Comparison of ENCODE assay signal across 10 cellular contexts in genomic region chr15:75723171-75723846, GRCh38. TPM values are rescaled to one million over a fixed set of nuclear protein-coding genes. Genes with fewer than 3 reads are reported as not detected.
DNase-seq lines count a peak whose midpoint lies in the region; ATAC-seq and TF ChIP-seq lines count a peak whose summit lies in the region.
"Had no signal": no experiment of that assay in that cellular context is flagged by ENCODE, and none has a peak within 500 bp of the region (broad histone marks: within the 10 kb centered on the region; RNA-seq: fewer than 3 reads in every experiment).

No MANE protein-coding gene starts in this region.

- H3K27me3 ChIP-seq in RWPE2 (ENCODE audit: insufficient read depth, poor library complexity, severe bottlenecking) (no peaks in the 10 kb centered on the region), hepatocyte (no peaks in the 10 kb centered on the region), skeletal muscle tissue (ENCODE audit: control insufficient read depth in 3 of 3, insufficient read depth in 3 of 3, low read length in 3 of 3) (no peaks in the 10 kb centered on the region)
- H3K27me3 ChIP-seq: pancreas, SJCRH30 had no signal

- no peak for DNase-seq in HFFc6
- peak; percentile 57 for DNase-seq in RWPE2 (ENCODE audit: low spot score)
- peak; percentile 37 for DNase-seq in hepatocyte (ENCODE audit: low spot score)
- no peak for DNase-seq in HPDE6-E6E7 (ENCODE audit: extremely low spot score)
- no peak for DNase-seq in GM10248 (ENCODE audit: extremely low spot score)
- DNase-seq in activated CD4-positive, alpha-beta memory T cell treated with anti-CD3 and anti-CD28 coated beads, Interleukin-2, amount 10 ng/mL, durations not matched to agents 7 days and 5 days, result no peak

- H3K4me3 Mint-ChIP-seq in HFFc6, result no peak overlapping the region
- no peak overlapping the region for H3K4me3 Mint-ChIP-seq in activated CD4-positive, alpha-beta memory T cell treated with anti-CD3 and anti-CD28 coated beads, Interleukin-2, amount 10 ng/mL, durations not matched to agents 7 days and 5 days

- POLR2A ChIA-PET in GM10248 (lab: Yijun Ruan, JAX), result interaction anchor here (0.6 to 1.3 kb wide), 3 partner anchors 10 to 76 kb away, joined by 3 read pairs; partner anchors contain the start of gene SNX33
- POLR2A ChIA-PET in activated CD4-positive, alpha-beta memory T cell treated with anti-CD3 and anti-CD28 coated beads, Interleukin-2, amount 10 ng/mL, durations not matched to agents 7 days and 5 days (lab: Charles Lee), result interaction anchor here (0.6 to 1.4 kb wide), 3 partner anchors 10 to 16 kb away, joined by 3 to 4 read pairs (median 3); no protein-coding TSS in a partner anchor

- no peak overlapping the region for H2AFZ ChIP-seq in hepatocyte

- peak overlapping the region in 1 of 3 donors; percentile 5 for H3K9ac ChIP-seq in skeletal muscle tissue (ENCODE audit: low read depth in 1 of 3, low read length in 3 of 3)

- WGBS in hepatocyte (ENCODE audit: low lambda C conversion rate, missing lambda C conversion rate), result 82% methylated on average over 8 of the region's 8 CpGs

- H3K36me3 Mint-ChIP-seq in HFFc6 (ENCODE audit: low read depth), result no peaks in the 10 kb centered on the region
- H3K36me3 Mint-ChIP-seq in activated CD4-positive, alpha-beta memory T cell treated with anti-CD3 and anti-CD28 coated beads, Interleukin-2, amount 10 ng/mL, durations not matched to agents 7 days and 5 days (ENCODE audit: low read depth), result no peaks in the 10 kb centered on the region

- no peaks in the 10 kb centered on the region for H3K79me2 ChIP-seq in hepatocyte

- no peaks in the 10 kb centered on the region for H3K36me3 ChIP-seq in RWPE2 (ENCODE audit: low read depth)
- no peaks in the 10 kb centered on the region for H3K36me3 ChIP-seq in hepatocyte (replicated peaks; ENCODE audit: insufficient read depth, low read depth)
- H3K36me3 ChIP-seq in skeletal muscle tissue (ENCODE audit: control insufficient read depth in 3 of 3, insufficient read depth in 3 of 3, low read length in 3 of 3), result no peaks in the 10 kb centered on the region
- H3K36me3 ChIP-seq: pancreas, SJCRH30 had no signal

- H3K4me1 ChIP-seq in RWPE2 (ENCODE audit: insufficient read depth, poor library complexity, severe bottlenecking), result peaks cover 13% of the 10 kb centered on the region
- H3K4me1 ChIP-seq in hepatocyte (ENCODE audit: insufficient read depth), result peaks cover 13% of the 10 kb centered on the region
- H3K4me1 ChIP-seq in skeletal muscle tissue (ENCODE audit: control insufficient read depth in 3 of 3, insufficient read depth in 3 of 3, low read length in 3 of 3), result peaks cover 7 to 14% (median 13%) of the 10 kb centered on the region in 3 donors
- H3K4me1 ChIP-seq: pancreas had no signal

- H3K27me3 Mint-ChIP-seq in HFFc6 (ENCODE audit: insufficient read depth), result peaks cover 3% of the 10 kb centered on the region
- peaks cover 15% of the 10 kb centered on the region for H3K27me3 Mint-ChIP-seq in activated CD4-positive, alpha-beta memory T cell treated with anti-CD3 and anti-CD28 coated beads, Interleukin-2, amount 10 ng/mL, durations not matched to agents 7 days and 5 days

- CTCF ChIA-PET in GM10248 (lab: Yijun Ruan, JAX), result interaction anchor here (0.7 to 4.2 kb wide), 7 partner anchors 10 to 88 kb away, joined by 3 to 37 read pairs (median 4); no protein-coding TSS in a partner anchor
- CTCF ChIA-PET in activated CD4-positive, alpha-beta memory T cell treated with anti-CD3 and anti-CD28 coated beads, Interleukin-2, amount 10 ng/mL, durations not matched to agents 7 days and 5 days (lab: Charles Lee), result interaction anchor here (0.9 to 3.5 kb wide), 3 partner anchors 37 to 82 kb away, joined by 3 to 24 read pairs (median 3); no protein-coding TSS in a partner anchor

- H3K4me3 ChIP-seq in RWPE2 (ENCODE audit: severe bottlenecking), result no peak overlapping the region
- no peak overlapping the region for H3K4me3 ChIP-seq in hepatocyte
- no peak overlapping the region for H3K4me3 ChIP-seq in skeletal muscle tissue (ENCODE audit: low read length in 3 of 3)
- H3K4me3 ChIP-seq: pancreas, SJCRH30 had no signal

- H3K27ac ChIP-seq in RWPE2 (ENCODE audit: poor library complexity, severe bottlenecking) (no peak overlapping the region), hepatocyte (peak overlapping the region; percentile 79), skeletal muscle tissue (ENCODE audit: low read depth, low read length) (peak overlapping the region; percentile 43)
- H3K27ac ChIP-seq: pancreas, SJCRH30 had no signal

- TF ChIP-seq CTCF in HFFc6 (IDR thresholded peaks at IDR 0.05) (no peak), RWPE2 (IDR thresholded peaks at IDR 0.05; ENCODE audit: poor library complexity, severe bottlenecking) (no peak), hepatocyte (IDR thresholded peaks at IDR 0.05; ENCODE audit: poor library complexity) (no peak), GM10248 (IDR thresholded peaks at IDR 0.05; ENCODE audit: control extremely low read depth, extremely low read depth, low read depth, missing control alignments) (no peak)

- H3K9me3 ChIP-seq in RWPE2 (ENCODE audit: severe bottlenecking) (no peaks in the 10 kb centered on the region), hepatocyte (ENCODE audit: low read depth) (no peaks in the 10 kb centered on the region), skeletal muscle tissue (ENCODE audit: control insufficient read depth in 3 of 3, low read length in 3 of 3) (no peaks in the 10 kb centered on the region)
- H3K9me3 ChIP-seq: pancreas, SJCRH30 had no signal

- H3K9me3 Mint-ChIP-seq in HFFc6, result no peaks in the 10 kb centered on the region
- H3K9me3 Mint-ChIP-seq in activated CD4-positive, alpha-beta memory T cell treated with anti-CD3 and anti-CD28 coated beads, Interleukin-2, amount 10 ng/mL, durations not matched to agents 7 days and 5 days, result no peaks in the 10 kb centered on the region

- no peaks in the 10 kb centered on the region for H3K9me2 ChIP-seq in hepatocyte (replicated peaks; ENCODE audit: insufficient read depth)

- H3K4me1 Mint-ChIP-seq in HFFc6 (ENCODE audit: low read depth), result peaks cover 35% of the 10 kb centered on the region
- H3K4me1 Mint-ChIP-seq in activated CD4-positive, alpha-beta memory T cell treated with anti-CD3 and anti-CD28 coated beads, Interleukin-2, amount 10 ng/mL, durations not matched to agents 7 days and 5 days, result peaks cover 3% of the 10 kb centered on the region

- H3K4me2 ChIP-seq in hepatocyte, result peak overlapping the region; percentile 48

- ATAC-seq in RWPE2 (ENCODE audit: low read depth) (peak; percentile 8; the same call in 2 of the 3 replicates), HG02884 (IDR thresholded peaks at IDR 0.05; ENCODE audit: unreplicated experiment) (no peak)

- no peaks in the 10 kb centered on the region for H4K20me1 ChIP-seq in hepatocyte (ENCODE audit: insufficient read depth, poor library complexity, severe bottlenecking)

- H3K27ac Mint-ChIP-seq in HFFc6, result peak overlapping the region; percentile 97
- H3K27ac Mint-ChIP-seq in activated CD4-positive, alpha-beta memory T cell treated with anti-CD3 and anti-CD28 coated beads, Interleukin-2, amount 10 ng/mL, durations not matched to agents 7 days and 5 days, result no peak overlapping the region

RNA-seq across cellular contexts. Expression of gene CSPG4, which starts 10.7 kb away (rescaled TPM):
- total RNA-seq in HFFc6 (2021; fragmentation: NEBNext Ultra II Directional; extraction: Animal tissue kit (Norgen Biotek cat#: 25700)), result 100 to 1,000 TPM in 1 of 6 experiments, 10 to 100 TPM in 5; 81.2 to 111 (median 95.7) TPM
- total RNA-seq in hepatocyte (3.2 and 6.4 TPM in 2 replicates), skeletal muscle tissue (71.5 TPM)
- 7.8 and 8.6 TPM in 2 replicates for polyA plus RNA-seq in hepatocyte
- not detected for total RNA-seq in activated CD4-positive, alpha-beta memory T cell treated with anti-CD3 and anti-CD28 coated beads, Interleukin-2, amount 10 ng/mL, durations not matched to agents 7 days and 5 days

Comparison
In these comparisons a context has a peak if more than half of its experiments do, and no peak if none do; other contexts are left out.
1. DNase-seq: peak in RWPE2 (single experiment) and hepatocyte (single experiment); none in HFFc6 (single experiment), HPDE6-E6E7 (single experiment), GM10248 (single experiment) and activated CD4-positive, alpha-beta memory T cell treated with anti-CD3 and anti-CD28 coated beads, Interleukin-2, amount 10 ng/mL, durations not matched to agents 7 days and 5 days (single experiment).